In genomic region chr19:2840794-2841790, GRCh38 we compare ENCODE assay signal across 1 cellular context.
TF ChIP-seq lines count a peak whose summit lies in the region.

ZNF555 (plus strand) TSS chr19:2841475; CDS start chr19:2841573, 98 bp downstream.

TF ChIP-seq in K562, 482 proteins besides CTCF, POLR2A, EP300 and RAD21 (continued from another document):
- no peak for TF ChIP-seq RREB1 (CRISPR knock-in tag; IDR thresholded peaks at IDR 0.05)
- TF ChIP-seq TRIM24 (IDR thresholded peaks at IDR 0.05) = peak in 1 of 2 experiments; percentile 33; a peak in 1 of 4 replicates
- TF ChIP-seq ZBTB12 (CRISPR knock-in tag; IDR thresholded peaks at IDR 0.05) = peak; percentile 60; the same call in 1 of the 2 replicates
- no peak for TF ChIP-seq ZNF79 (CRISPR knock-in tag; IDR thresholded peaks at IDR 0.05; ENCODE audit: low read depth)
- no peak for TF ChIP-seq HBP1 (CRISPR knock-in tag; IDR thresholded peaks at IDR 0.05)
- TF ChIP-seq SRSF3 (IDR thresholded peaks at IDR 0.05; ENCODE audit: insufficient read depth, low read length) = no peak
